13 cellular contexts compared by ENCODE assay signal in the genomic region with DNA sequence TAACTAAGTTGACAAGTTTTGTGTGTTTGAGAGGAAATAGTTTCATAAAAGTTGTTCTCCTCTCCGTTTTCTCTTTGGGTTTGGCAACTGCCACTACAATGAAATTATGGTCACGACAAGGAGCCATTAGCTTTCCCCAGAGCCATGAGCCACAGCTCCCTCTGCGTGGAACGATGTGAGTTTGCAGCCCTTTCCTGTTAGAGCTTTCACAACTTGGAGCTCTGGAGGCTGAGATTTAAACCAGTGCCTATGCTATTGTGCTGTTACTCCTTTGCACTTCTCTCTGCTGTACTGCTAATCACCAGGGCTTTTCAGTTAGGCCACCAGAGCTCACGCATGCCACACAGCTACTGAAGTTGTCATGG. TPM values are rescaled to one million over a fixed set of nuclear protein-coding genes. Genes with fewer than 3 reads are reported as not detected.
A peak's percentile ranks its signal among the peaks of the same experiment; 100 is the strongest.
DNase-seq lines count a peak whose midpoint lies in the region; ATAC-seq, FAIRE-seq and TF ChIP-seq lines count a peak whose summit lies in the region.
"Had no signal": no experiment of that assay in that cellular context is flagged by ENCODE, and none has a peak within 500 bp of the region (broad histone marks: within the 10 kb centered on the region; RNA-seq: fewer than 3 reads in every experiment).

No MANE protein-coding gene starts in this region.

- H3K9me3 ChIP-seq in breast epithelium: no peaks in the 10 kb centered on the region
- H3K9me3 ChIP-seq in astrocyte (ENCODE audit: insufficient read depth, low read depth, low read length): no peaks in the 10 kb centered on the region
- H3K9me3 ChIP-seq: left lung had no signal

- no peaks in the 10 kb centered on the region for H3K79me2 ChIP-seq in astrocyte (ENCODE audit: insufficient read depth, low read length)

- intact Hi-C loops in MCF 10A (cut with micrococcal nuclease): no loop called here
- intact Hi-C loops in breast epithelium (cut with DNase I; ENCODE audit: low total_unique reads): no loop called here

- ATAC-seq in HG02885 (IDR thresholded peaks at IDR 0.05; ENCODE audit: poor library complexity, unreplicated experiment): peak; percentile 50
- ATAC-seq in stimulated activated memory B cell treated with anti-CD40 and anti-IgM and Interleukin-4, amounts not matched to agents 10 μg/mL and 1 μg/mL and 100 μg/mL, for 72 hours: peak; percentile 34
- no peak for ATAC-seq in HG02973 (IDR thresholded peaks at IDR 0.05; ENCODE audit: unreplicated experiment)
- ATAC-seq: left lung, Panc1 had no signal

- DNase-seq in MCF 10A (ENCODE audit: unreplicated experiment) (no peak), breast epithelium (ENCODE audit: low spot score in 2 of 2) (no peak), astrocyte (ENCODE audit: low read depth) (no peak), midbrain (lab: John Stamatoyannopoulos, UW) (no peak), glutamatergic neuron (no peak)
- DNase-seq: activated CD8-positive, alpha-beta memory T cell treated with anti-CD3 and anti-CD28 coated beads, Interleukin-2, amount 50 U/mL, for 48 hours; effector memory CD4-positive, alpha-beta T cell; left lung had no signal

- peak overlapping the region; percentile 21 for H2AFZ ChIP-seq in astrocyte (ENCODE audit: low read depth, low read length)

- FAIRE-seq in astrocyte (lab: Jason Lieb, UNC): no peak

- H3K4me1 ChIP-seq in breast epithelium: no peaks in the 10 kb centered on the region
- H3K4me1 ChIP-seq in astrocyte (ENCODE audit: insufficient read depth, low read length): no peaks in the 10 kb centered on the region
- H3K4me1 ChIP-seq: left lung had no signal

- BruUV-seq in MCF 10A (replicated peaks; lab: Mats Ljungman, UMichigan): no TSS peak

- H3K36me3 Mint-ChIP-seq in MCF 10A (ENCODE audit: insufficient read depth, unreplicated experiment) (no peaks in the 10 kb centered on the region), astrocyte (ENCODE audit: low read depth, unreplicated experiment) (no peaks in the 10 kb centered on the region), glutamatergic neuron (ENCODE audit: unreplicated experiment) (no peaks in the 10 kb centered on the region)
- H3K36me3 Mint-ChIP-seq in stimulated activated memory B cell treated with anti-CD40 and anti-IgM and Interleukin-4, amounts not matched to agents 10 μg/mL and 1 μg/mL and 100 μg/mL, for 72 hours: no peaks in the 10 kb centered on the region

- no peak overlapping the region for H3K4me2 ChIP-seq in astrocyte (ENCODE audit: low read length)
- H3K4me2 ChIP-seq: KMS-11 had no signal

- TF ChIP-seq POLR2A in breast epithelium (IDR thresholded peaks at IDR 0.05): no peak

- no peaks in the 10 kb centered on the region for H3K27me3 Mint-ChIP-seq in MCF 10A (ENCODE audit: insufficient read depth, unreplicated experiment)
- no peaks in the 10 kb centered on the region for H3K27me3 Mint-ChIP-seq in astrocyte (ENCODE audit: low read depth, unreplicated experiment)
- H3K27me3 Mint-ChIP-seq in stimulated activated memory B cell treated with anti-CD40 and anti-IgM and Interleukin-4, amounts not matched to agents 10 μg/mL and 1 μg/mL and 100 μg/mL, for 72 hours: no peaks in the 10 kb centered on the region
- H3K27me3 Mint-ChIP-seq in glutamatergic neuron (ENCODE audit: unreplicated experiment): no peaks in the 10 kb centered on the region

- no peak overlapping the region for H3K4me3 Mint-ChIP-seq in MCF 10A (ENCODE audit: unreplicated experiment)
- no peak overlapping the region for H3K4me3 Mint-ChIP-seq in astrocyte (ENCODE audit: unreplicated experiment)
- no peak overlapping the region for H3K4me3 Mint-ChIP-seq in stimulated activated memory B cell treated with anti-CD40 and anti-IgM and Interleukin-4, amounts not matched to agents 10 μg/mL and 1 μg/mL and 100 μg/mL, for 72 hours
- H3K4me3 Mint-ChIP-seq in glutamatergic neuron (ENCODE audit: unreplicated experiment): no peak overlapping the region

- H3K9ac ChIP-seq in astrocyte (ENCODE audit: low read length): no peak overlapping the region
- H3K9ac ChIP-seq: KMS-11 had no signal

- H3K9me3 Mint-ChIP-seq in MCF 10A (ENCODE audit: unreplicated experiment): no peaks in the 10 kb centered on the region
- H3K9me3 Mint-ChIP-seq in astrocyte (ENCODE audit: unreplicated experiment): peaks cover 4% of the 10 kb centered on the region
- H3K9me3 Mint-ChIP-seq in stimulated activated memory B cell treated with anti-CD40 and anti-IgM and Interleukin-4, amounts not matched to agents 10 μg/mL and 1 μg/mL and 100 μg/mL, for 72 hours: peaks cover 2% of the 10 kb centered on the region
- no peaks in the 10 kb centered on the region for H3K9me3 Mint-ChIP-seq in glutamatergic neuron (ENCODE audit: unreplicated experiment)

- no peaks in the 10 kb centered on the region for H4K20me1 ChIP-seq in astrocyte (ENCODE audit: insufficient read depth, low read length)

- H3K27ac ChIP-seq in breast epithelium: peak overlapping the region in 1 of 2 donors; percentile 15
- no peak overlapping the region for H3K27ac ChIP-seq in astrocyte (ENCODE audit: low read depth, low read length)
- H3K27ac ChIP-seq: KMS-11, left lung had no signal

- H3K4me1 Mint-ChIP-seq in MCF 10A (ENCODE audit: insufficient read depth, unreplicated experiment) (peaks cover 4% of the 10 kb centered on the region), astrocyte (ENCODE audit: low read depth, unreplicated experiment) (peaks cover 8% of the 10 kb centered on the region), glutamatergic neuron (ENCODE audit: low read depth, unreplicated experiment) (no peaks in the 10 kb centered on the region)
- peaks cover 39% of the 10 kb centered on the region for H3K4me1 Mint-ChIP-seq in stimulated activated memory B cell treated with anti-CD40 and anti-IgM and Interleukin-4, amounts not matched to agents 10 μg/mL and 1 μg/mL and 100 μg/mL, for 72 hours

- H3K27me3 ChIP-seq in breast epithelium: no peaks in the 10 kb centered on the region
- H3K27me3 ChIP-seq in astrocyte (ENCODE audit: insufficient read depth, low read length): peaks cover 4% of the 10 kb centered on the region
- H3K27me3 ChIP-seq: left lung had no signal

- H3K4me3 ChIP-seq in breast epithelium (no peak overlapping the region), astrocyte (ENCODE audit: insufficient read depth, low read depth, low read length) (no peak overlapping the region)
- H3K4me3 ChIP-seq: left lung had no signal

- CTCF ChIA-PET in MCF 10A (lab: Yijun Ruan, JAX): interaction anchor here (0.6 to 0.7 kb wide), 2 partner anchors 213 to 1802 kb away, joined by 3 read pairs; no protein-coding TSS in a partner anchor

- no peak for TF ChIP-seq CTCF in MCF 10A (IDR thresholded peaks at IDR 0.05; ENCODE audit: unreplicated experiment)
- no peak for TF ChIP-seq CTCF in breast epithelium (IDR thresholded peaks at IDR 0.05)
- TF ChIP-seq CTCF in astrocyte (IDR thresholded peaks at IDR 0.05; ENCODE audit: insufficient read depth, low read depth, low read length): no peak
- TF ChIP-seq CTCF in glutamatergic neuron (IDR thresholded peaks at IDR 0.05; ENCODE audit: partially characterized antibody, unreplicated experiment): no peak

- H3K27ac Mint-ChIP-seq in MCF 10A (ENCODE audit: low read depth, unreplicated experiment) (peak overlapping the region; percentile 72), astrocyte (ENCODE audit: unreplicated experiment) (peak overlapping the region; percentile 6), glutamatergic neuron (ENCODE audit: unreplicated experiment) (no peak overlapping the region)
- peak overlapping the region; percentile 88 for H3K27ac Mint-ChIP-seq in stimulated activated memory B cell treated with anti-CD40 and anti-IgM and Interleukin-4, amounts not matched to agents 10 μg/mL and 1 μg/mL and 100 μg/mL, for 72 hours

- H3K36me3 ChIP-seq in breast epithelium (no peaks in the 10 kb centered on the region), astrocyte (ENCODE audit: insufficient read depth, low read length) (no peaks in the 10 kb centered on the region)
- H3K36me3 ChIP-seq: left lung had no signal

- POLR2A ChIA-PET in MCF 10A (lab: Yijun Ruan, JAX): no interaction called here

RNA-seq across cellular contexts. Expression of a gene that starts 29.3 kb away (rescaled TPM):
- total RNA-seq in MCF 10A (2022) (195 and 263 TPM in 2 replicates), breast epithelium (100 to 1,000 TPM; 123 to 191 (median 165) TPM), astrocyte (193 and 202 TPM in 2 replicates), glutamatergic neuron (ENCODE audit: unreplicated experiment) (25.3 TPM)
